ENCODE assay signal across 25 cellular contexts in genomic region chr5:80368666-80369270, GRCh38. TPM values are rescaled to one million over a fixed set of nuclear protein-coding genes. Genes with fewer than 3 reads are reported as not detected.
"Had no signal": no experiment of that assay in that cellular context is flagged by ENCODE, and none has a peak within 500 bp of the region (broad histone marks: within the 10 kb centered on the region; RNA-seq: fewer than 3 reads in every experiment).

No MANE protein-coding gene starts in this region.

- H3K27ac ChIP-seq: ascending aorta, foreskin keratinocyte, left lung, prostate gland, right atrium auricular region, suprapubic skin had no signal

- H3K9me3 ChIP-seq: ascending aorta, left lung, prostate gland, right atrium auricular region, suprapubic skin had no signal

- H3K27me3 ChIP-seq: ascending aorta, left lung, right atrium auricular region, suprapubic skin had no signal

- H3K36me3 ChIP-seq: ascending aorta, left lung, prostate gland, right atrium auricular region, suprapubic skin had no signal

- H3K4me1 ChIP-seq: ascending aorta, foreskin keratinocyte, prostate gland, right atrium auricular region, suprapubic skin had no signal

- DNase-seq: activated CD4-positive, alpha-beta T cell treated with anti-CD3 and anti-CD28 coated beads, Interleukin-2, amount 50 U/mL, for 1 hour; activated CD4-positive, CD25-positive, alpha-beta regulatory T cell treated with anti-CD3 and anti-CD28 coated beads, Interleukin-2, amount 50 U/mL, for 72 hours; activated CD8-positive, alpha-beta memory T cell treated with anti-CD3 and anti-CD28 coated beads for 24 hours; activated CD8-positive, alpha-beta memory T cell treated with anti-CD3 and anti-CD28 coated beads, Interleukin-2, amount 50 U/mL, for 48 hours; activated effector memory CD4-positive, alpha-beta T cell treated with anti-CD3 and anti-CD28 coated beads, Interleukin-2, amount 50 U/mL, for 16 hours; activated naive CD4-positive, alpha-beta T cell treated with anti-CD3 and anti-CD28 coated beads, Interleukin-2, amount 50 U/mL, for 16 hours; activated T-cell treated with anti-CD3 and anti-CD28 coated beads, Interleukin-2, amount 50 U/mL, for 48 hours; effector memory CD8-positive, alpha-beta T cell; foreskin keratinocyte; left lung; stimulated activated naive CD8-positive, alpha-beta T cell treated with anti-CD3 and anti-CD28 coated beads, Interleukin-15, Interleukin-2, amounts not matched to agents 100 U/mL and 50 U/mL, for 24 hours; T-cell; T-helper 9 cell had no signal

- H3K4me3 ChIP-seq: ascending aorta, left lung, prostate gland, right atrium auricular region, skin epidermis, suprapubic skin had no signal

RNA-seq across cellular contexts. Expression of gene SPZ1, which starts 49.0 kb away (rescaled TPM):
- total RNA-seq: ascending aorta, bronchial epithelial cell, cerebellum, fibroblast of lung, foreskin keratinocyte, kidney epithelial cell, left lung, lung microvascular endothelial cell, myocyte, osteoblast, prostate gland, right atrium auricular region, suprapubic skin, T-cell had no signal
